In the genomic region with DNA sequence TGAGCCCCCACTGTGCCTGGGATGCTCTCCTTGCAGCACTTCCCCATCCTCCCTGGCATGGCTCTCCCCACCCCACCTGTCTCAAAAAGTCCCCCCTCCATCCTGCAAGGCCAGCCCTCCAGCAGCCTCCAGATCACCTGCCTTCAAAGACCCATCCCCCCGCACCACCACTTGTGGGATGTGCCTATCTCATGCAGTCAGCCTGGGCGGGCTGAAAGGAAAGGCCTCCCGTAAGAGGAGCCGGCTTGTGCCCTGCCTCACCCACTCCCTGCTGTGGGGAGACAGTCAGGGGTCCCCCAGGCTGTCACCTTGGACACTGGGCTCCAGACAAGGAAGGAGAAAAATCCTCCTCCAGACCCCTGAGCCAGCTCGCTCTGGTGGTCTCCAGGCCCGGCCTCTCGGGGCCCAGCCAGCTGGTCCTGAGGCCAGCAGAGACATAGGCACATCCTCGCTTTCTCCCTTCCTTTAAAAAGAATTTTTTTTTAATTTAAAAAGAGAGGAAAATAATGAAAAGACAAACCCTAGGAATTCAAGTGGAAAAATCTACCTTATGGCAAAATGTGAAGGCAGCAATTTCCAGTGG, we compare ENCODE assay signal across 13 cellular contexts.
"Had no signal": no experiment of that assay in that cellular context is flagged by ENCODE, and none has a peak within 500 bp of the region (broad histone marks: within the 10 kb centered on the region; RNA-seq: fewer than 3 reads in every experiment).

No MANE protein-coding gene starts in this region.

- DNase-seq: activated CD4-positive, alpha-beta T cell treated with anti-CD3 and anti-CD28 coated beads, Interleukin-2, amount 50 U/mL, for 1 hour; activated naive CD8-positive, alpha-beta T cell treated with anti-CD3 and anti-CD28 coated beads for 36 hours; central memory CD4-positive, alpha-beta T cell; effector CD4-positive, alpha-beta T cell; esophagus squamous epithelium; hypothalamus; left ventricle myocardium superior; mesenchymal stem cell; natural killer cell; occipital lobe had no signal

- H3K27ac ChIP-seq: coronary artery, esophagus squamous epithelium, thoracic aorta had no signal

- H3K36me3 ChIP-seq: esophagus squamous epithelium, thoracic aorta had no signal

- H3K4me3 ChIP-seq: coronary artery, esophagus squamous epithelium, thoracic aorta had no signal

- H3K9me3 ChIP-seq: esophagus squamous epithelium, thoracic aorta had no signal

- ATAC-seq: left ventricle myocardium superior; stimulated activated effector memory CD8-positive, alpha-beta T cell treated with anti-CD3 and anti-CD28 coated beads, Interleukin-12 subunit alpha, Interleukin-12 subunit beta, amount 100 ng/mL, for 72 hours had no signal
